In the genomic region with DNA sequence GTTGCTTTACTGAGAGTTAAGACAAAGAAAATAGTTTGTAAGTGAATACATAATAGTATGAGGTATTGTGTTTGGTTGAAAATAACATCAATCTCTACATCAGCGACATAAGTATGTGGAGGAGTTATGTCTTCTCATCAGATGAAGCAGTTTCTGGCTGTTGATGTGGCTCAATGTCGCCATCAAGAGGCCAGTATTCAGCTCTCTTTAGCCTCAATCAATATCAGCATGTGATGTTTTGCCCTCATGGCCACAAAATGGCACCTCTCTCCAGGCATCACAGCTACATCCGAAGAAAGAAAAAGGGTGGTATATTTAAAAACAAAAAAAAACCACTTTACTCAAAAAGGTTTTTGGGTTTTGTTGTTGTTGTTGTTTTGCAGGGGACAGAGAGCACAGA, we compare ENCODE assay signal across 1 cellular context.
TF ChIP-seq lines count a peak whose summit lies in the region.

No MANE protein-coding gene starts in this region.

TF ChIP-seq in GM23338, 12 proteins besides CTCF, POLR2A, EP300 and RAD21 (continued from another document):
- TF ChIP-seq, protein P1, sequence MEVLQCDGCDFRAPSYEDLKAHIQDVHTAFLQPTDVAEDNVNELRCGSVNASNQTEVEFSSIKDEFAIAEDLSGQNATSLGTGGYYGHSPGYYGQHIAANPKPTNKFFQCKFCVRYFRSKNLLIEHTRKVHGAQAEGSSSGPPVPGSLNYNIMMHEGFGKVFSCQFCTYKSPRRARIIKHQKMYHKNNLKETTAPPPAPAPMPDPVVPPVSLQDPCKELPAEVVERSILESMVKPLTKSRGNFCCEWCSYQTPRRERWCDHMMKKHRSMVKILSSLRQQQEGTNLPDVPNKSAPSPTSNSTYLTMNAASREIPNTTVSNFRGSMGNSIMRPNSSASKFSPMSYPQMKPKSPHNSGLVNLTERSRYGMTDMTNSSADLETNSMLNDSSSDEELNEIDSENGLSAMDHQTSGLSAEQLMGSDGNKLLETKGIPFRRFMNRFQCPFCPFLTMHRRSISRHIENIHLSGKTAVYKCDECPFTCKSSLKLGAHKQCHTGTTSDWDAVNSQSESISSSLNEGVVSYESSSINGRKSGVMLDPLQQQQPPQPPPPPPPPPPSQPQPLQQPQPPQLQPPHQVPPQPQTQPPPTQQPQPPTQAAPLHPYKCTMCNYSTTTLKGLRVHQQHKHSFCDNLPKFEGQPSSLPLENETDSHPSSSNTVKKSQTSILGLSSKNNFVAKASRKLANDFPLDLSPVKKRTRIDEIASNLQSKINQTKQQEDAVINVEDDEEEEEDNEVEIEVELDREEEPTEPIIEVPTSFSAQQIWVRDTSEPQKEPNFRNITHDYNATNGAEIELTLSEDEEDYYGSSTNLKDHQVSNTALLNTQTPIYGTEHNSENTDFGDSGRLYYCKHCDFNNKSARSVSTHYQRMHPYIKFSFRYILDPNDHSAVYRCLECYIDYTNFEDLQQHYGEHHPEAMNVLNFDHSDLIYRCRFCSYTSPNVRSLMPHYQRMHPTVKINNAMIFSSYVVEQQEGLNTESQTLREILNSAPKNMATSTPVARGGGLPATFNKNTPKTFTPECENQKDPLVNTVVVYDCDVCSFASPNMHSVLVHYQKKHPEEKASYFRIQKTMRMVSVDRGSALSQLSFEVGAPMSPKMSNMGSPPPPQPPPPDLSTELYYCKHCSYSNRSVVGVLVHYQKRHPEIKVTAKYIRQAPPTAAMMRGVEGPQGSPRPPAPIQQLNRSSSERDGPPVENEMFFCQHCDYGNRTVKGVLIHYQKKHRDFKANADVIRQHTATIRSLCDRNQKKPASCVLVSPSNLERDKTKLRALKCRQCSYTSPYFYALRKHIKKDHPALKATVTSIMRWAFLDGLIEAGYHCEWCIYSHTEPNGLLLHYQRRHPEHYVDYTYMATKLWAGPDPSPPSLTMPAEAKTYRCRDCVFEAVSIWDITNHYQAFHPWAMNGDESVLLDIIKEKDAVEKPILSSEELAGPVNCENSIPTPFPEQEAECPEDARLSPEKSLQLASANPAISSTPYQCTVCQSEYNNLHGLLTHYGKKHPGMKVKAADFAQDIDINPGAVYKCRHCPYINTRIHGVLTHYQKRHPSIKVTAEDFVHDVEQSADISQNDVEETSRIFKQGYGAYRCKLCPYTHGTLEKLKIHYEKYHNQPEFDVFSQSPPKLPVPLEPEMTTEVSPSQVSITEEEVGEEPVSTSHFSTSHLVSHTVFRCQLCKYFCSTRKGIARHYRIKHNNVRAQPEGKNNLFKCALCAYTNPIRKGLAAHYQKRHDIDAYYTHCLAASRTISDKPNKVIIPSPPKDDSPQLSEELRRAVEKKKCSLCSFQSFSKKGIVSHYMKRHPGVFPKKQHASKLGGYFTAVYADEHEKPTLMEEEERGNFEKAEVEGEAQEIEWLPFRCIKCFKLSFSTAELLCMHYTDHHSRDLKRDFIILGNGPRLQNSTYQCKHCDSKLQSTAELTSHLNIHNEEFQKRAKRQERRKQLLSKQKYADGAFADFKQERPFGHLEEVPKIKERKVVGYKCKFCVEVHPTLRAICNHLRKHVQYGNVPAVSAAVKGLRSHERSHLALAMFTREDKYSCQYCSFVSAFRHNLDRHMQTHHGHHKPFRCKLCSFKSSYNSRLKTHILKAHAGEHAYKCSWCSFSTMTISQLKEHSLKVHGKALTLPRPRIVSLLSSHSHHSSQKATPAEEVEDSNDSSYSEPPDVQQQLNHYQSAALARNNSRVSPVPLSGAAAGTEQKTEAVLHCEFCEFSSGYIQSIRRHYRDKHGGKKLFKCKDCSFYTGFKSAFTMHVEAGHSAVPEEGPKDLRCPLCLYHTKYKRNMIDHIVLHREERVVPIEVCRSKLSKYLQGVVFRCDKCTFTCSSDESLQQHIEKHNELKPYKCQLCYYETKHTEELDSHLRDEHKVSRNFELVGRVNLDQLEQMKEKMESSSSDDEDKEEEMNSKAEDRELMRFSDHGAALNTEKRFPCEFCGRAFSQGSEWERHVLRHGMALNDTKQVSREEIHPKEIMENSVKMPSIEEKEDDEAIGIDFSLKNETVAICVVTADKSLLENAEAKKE (CRISPR knock-in tag; IDR thresholded peaks at IDR 0.05), result no peak
